Comparison of ENCODE assay signal across 14 cellular contexts in the genomic region with DNA sequence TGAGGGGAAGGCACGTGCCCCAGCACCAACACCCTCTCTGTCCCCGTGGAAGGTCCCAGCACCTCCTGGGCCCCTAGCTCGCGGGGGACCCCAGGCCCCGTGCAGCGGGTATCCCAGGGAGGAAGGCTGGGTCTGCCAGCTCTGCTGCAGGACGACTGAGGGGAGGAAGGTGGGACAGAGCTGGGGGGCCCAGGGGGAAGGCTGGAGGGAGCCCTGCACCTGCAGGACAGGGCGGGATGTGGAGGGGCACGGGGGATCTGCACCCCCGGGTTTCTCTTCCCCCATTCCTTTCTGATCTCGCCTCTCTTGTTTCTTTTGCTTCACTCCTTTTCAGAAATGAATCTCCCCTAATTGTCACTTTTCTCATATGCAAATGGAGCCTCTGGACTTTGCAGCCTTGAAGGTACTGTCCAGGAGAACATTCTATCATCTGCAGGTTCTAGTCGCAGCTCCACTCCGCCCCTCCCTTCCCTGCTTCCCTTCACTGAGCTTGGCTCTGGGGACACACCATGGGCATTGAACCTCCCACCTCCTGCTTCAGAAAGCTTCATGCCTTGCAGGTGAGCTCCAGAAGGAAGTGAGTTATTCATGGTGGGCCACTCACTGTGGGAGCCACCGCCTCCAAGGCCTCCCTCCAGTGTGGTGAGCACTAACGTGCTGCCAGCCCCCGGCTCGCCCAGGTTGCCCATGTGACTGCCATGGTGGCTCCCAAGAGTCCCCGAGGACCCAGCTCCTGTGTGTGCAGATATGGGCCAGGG.
DNase-seq lines count a peak whose midpoint lies in the region; ATAC-seq and TF ChIP-seq lines count a peak whose summit lies in the region.
"Had no signal": no experiment of that assay in that cellular context is flagged by ENCODE, and none has a peak within 500 bp of the region (broad histone marks: within the 10 kb centered on the region; RNA-seq: fewer than 3 reads in every experiment).

No MANE protein-coding gene starts in this region.

- no peaks in the 10 kb centered on the region for H3K36me3 ChIP-seq in CD4-positive, CD25-positive, alpha-beta regulatory T cell (ENCODE audit: control insufficient read depth, insufficient read depth, low read length)
- H3K36me3 ChIP-seq in OCI-LY7 (ENCODE audit: insufficient read depth, low read length) (no peaks in the 10 kb centered on the region), vagina (no peaks in the 10 kb centered on the region)
- H3K36me3 ChIP-seq: transverse colon had no signal

- H3K4me2 ChIP-seq in OCI-LY7 (ENCODE audit: low read length), result peak overlapping the region; percentile 74
- H3K4me2 ChIP-seq: PC-9 had no signal

- DNase-seq in CD4-positive, CD25-positive, alpha-beta regulatory T cell, result no peak
- DNase-seq in OCI-LY7 (ENCODE audit: low spot score) (peak; percentile 58), memory B cell (ENCODE audit: low spot score in 2 of 2) (no peak), NCI-H1436 (lab: John Stamatoyannopoulos, UW) (no peak), vagina (ENCODE audit: extremely low spot score in 2 of 2) (no peak), GOT3 (lab: John Stamatoyannopoulos, UW) (no peak)
- DNase-seq: activated gamma-delta T cell, cortex of kidney, NCI-H446 treated with DMSO at 0.1 percent for 48 hours, small intestine had no signal

- peak overlapping the region; percentile 85 to 91 (median 85) for H3K27ac Mint-ChIP-seq in CD4-positive, CD25-positive, alpha-beta regulatory T cell
- no peak overlapping the region for H3K27ac Mint-ChIP-seq in memory B cell

- H3K27me3 Mint-ChIP-seq in CD4-positive, CD25-positive, alpha-beta regulatory T cell, result no peaks in the 10 kb centered on the region
- H3K27me3 Mint-ChIP-seq in memory B cell, result no peaks in the 10 kb centered on the region

- H3K9me2 ChIP-seq in OCI-LY7 (ENCODE audit: insufficient read depth, low read length), result no peaks in the 10 kb centered on the region

- no peak for ATAC-seq in CD4-positive, CD25-positive, alpha-beta regulatory T cell (ENCODE audit: low read depth in 2 of 2)
- peak; percentile 17 for ATAC-seq in GM18511 (IDR thresholded peaks at IDR 0.05; ENCODE audit: unreplicated experiment)
- no peak for ATAC-seq in memory B cell (ENCODE audit: low read depth)
- ATAC-seq in HG02973 (IDR thresholded peaks at IDR 0.05; ENCODE audit: unreplicated experiment), result no peak

- no peak overlapping the region for H3K4me3 ChIP-seq in CD4-positive, CD25-positive, alpha-beta regulatory T cell (ENCODE audit: low read depth, low read length)
- peak overlapping the region; percentile 57 for H3K4me3 ChIP-seq in OCI-LY7 (ENCODE audit: low read depth, low read length, poor library complexity, severe bottlenecking)
- no peak overlapping the region for H3K4me3 ChIP-seq in vagina
- H3K4me3 ChIP-seq: PC-9, transverse colon had no signal

- TF ChIP-seq CTCF in OCI-LY7 (conservative IDR thresholded peaks at IDR 0.05; ENCODE audit: low read length) (no peak), vagina (IDR thresholded peaks at IDR 0.05) (no peak)

- no peaks in the 10 kb centered on the region for H3K27me3 ChIP-seq in CD4-positive, CD25-positive, alpha-beta regulatory T cell (ENCODE audit: control insufficient read depth, insufficient read depth, low read length)
- H3K27me3 ChIP-seq in vagina, result no peaks in the 10 kb centered on the region

- no peaks in the 10 kb centered on the region for H3K79me2 ChIP-seq in OCI-LY7 (ENCODE audit: insufficient read depth, low read depth, low read length)

- H2AFZ ChIP-seq in OCI-LY7 (ENCODE audit: low read length), result peak overlapping the region; percentile 75; the same call in 1 of the 2 replicates
- H2AFZ ChIP-seq: PC-9 had no signal

- POLR2A ChIA-PET in OCI-LY7 (lab: Charles Lee), result interaction anchor here (0.6 to 5.4 kb wide), 12 partner anchors 9 to 162 kb away, joined by 3 to 48 read pairs (median 5); partner anchors contain the start of gene DCPS

- intact Hi-C loops in OCI-LY7 (cut with micrococcal nuclease; ENCODE audit: unreplicated experiment), result loop anchor here (1.0 kb wide), 2 partner anchors 14 to 23 kb away; no protein-coding TSS in a partner anchor
- intact Hi-C loops in vagina (cut with DNase I), result no loop called here

- peak overlapping the region in 3 of 4 donors; percentile 52 to 83 (median 81) for H3K4me3 Mint-ChIP-seq in CD4-positive, CD25-positive, alpha-beta regulatory T cell
- peak overlapping the region; percentile 63 for H3K4me3 Mint-ChIP-seq in memory B cell

- peaks cover 7 to 38% (median 20%) of the 10 kb centered on the region in 4 donors for H3K4me1 Mint-ChIP-seq in CD4-positive, CD25-positive, alpha-beta regulatory T cell
- peaks cover 29% of the 10 kb centered on the region for H3K4me1 Mint-ChIP-seq in memory B cell

- H4K20me1 ChIP-seq in OCI-LY7 (ENCODE audit: insufficient read depth, low read length), result no peaks in the 10 kb centered on the region

- H3K27ac ChIP-seq in CD4-positive, CD25-positive, alpha-beta regulatory T cell (ENCODE audit: insufficient read depth, low read length, poor library complexity, severe bottlenecking), result peak overlapping the region; percentile 62
- H3K27ac ChIP-seq in OCI-LY7 (ENCODE audit: low read depth, low read length, poor library complexity, severe bottlenecking) (peak overlapping the region; percentile 89), vagina (no peak overlapping the region)
- H3K27ac ChIP-seq: PC-9 had no signal

- CTCF ChIA-PET in OCI-LY7 (lab: Charles Lee; ENCODE audit: unreplicated experiment), result interaction anchor here (0.9 to 4.2 kb wide), 4 partner anchors 14 to 921 kb away, joined by 3 to 32 read pairs (median 6); no protein-coding TSS in a partner anchor

- no peaks in the 10 kb centered on the region for H3K9me3 ChIP-seq in CD4-positive, CD25-positive, alpha-beta regulatory T cell (ENCODE audit: control insufficient read depth in 2 of 2, low read length in 2 of 2)
- H3K9me3 ChIP-seq in OCI-LY7 (ENCODE audit: low read length) (no peaks in the 10 kb centered on the region; the same call in 1 of the 2 replicates), vagina (no peaks in the 10 kb centered on the region)
- H3K9me3 ChIP-seq: transverse colon had no signal

- peaks cover 0 to 2% (median 0%) of the 10 kb centered on the region in 7 donors for H3K9me3 Mint-ChIP-seq in CD4-positive, CD25-positive, alpha-beta regulatory T cell
- H3K9me3 Mint-ChIP-seq in memory B cell, result peaks cover 2% of the 10 kb centered on the region

- H3K36me3 Mint-ChIP-seq in CD4-positive, CD25-positive, alpha-beta regulatory T cell, result no peaks in the 10 kb centered on the region
- no peaks in the 10 kb centered on the region for H3K36me3 Mint-ChIP-seq in memory B cell

- no peak for TF ChIP-seq POLR2A in vagina (IDR thresholded peaks at IDR 0.05)

- H3K4me1 ChIP-seq in CD4-positive, CD25-positive, alpha-beta regulatory T cell (ENCODE audit: control insufficient read depth, insufficient read depth, low read length, poor library complexity, severe bottlenecking), result peaks cover 38% of the 10 kb centered on the region
- H3K4me1 ChIP-seq in OCI-LY7 (ENCODE audit: insufficient read depth, low read length, poor library complexity, severe bottlenecking) (peaks cover 45% of the 10 kb centered on the region), vagina (peaks cover 4% of the 10 kb centered on the region)

- BruUV-seq in OCI-LY7 (replicated peaks; lab: Mats Ljungman, UMichigan), result no TSS peak
